Comparison of ENCODE assay signal across 1 cellular context in genomic region chr14:35807131-35807961, GRCh38.
TF ChIP-seq lines count a peak whose summit lies in the region.

No MANE protein-coding gene starts in this region.

TF ChIP-seq in HepG2, 621 proteins besides CTCF, POLR2A, EP300 and RAD21 (continued from another document and continues in another):
- TF ChIP-seq RBM22 (optimal IDR thresholded peaks at IDR 0.05; ENCODE audit: low read length) (no peak), PITX1 (CRISPR knock-in tag; IDR thresholded peaks at IDR 0.05) (peak; percentile 47; the same call in 1 of the 2 replicates), WIZ (CRISPR knock-in tag; IDR thresholded peaks at IDR 0.05) (no peak), TBL1XR1 (IDR thresholded peaks at IDR 0.05; ENCODE audit: borderline replicate concordance, low read length, partially characterized antibody) (peak; percentile 71), SOX5 (CRISPR knock-in tag; IDR thresholded peaks at IDR 0.05; ENCODE audit: borderline replicate concordance) (peak; percentile 94), RFXANK (CRISPR knock-in tag; IDR thresholded peaks at IDR 0.05) (peak; percentile 35; the same call in 1 of the 2 replicates), SRSF1 (optimal IDR thresholded peaks at IDR 0.05; ENCODE audit: low read depth, low read length) (no peak), HMGXB4 (CRISPR knock-in tag; IDR thresholded peaks at IDR 0.05; ENCODE audit: borderline replicate concordance in 1 of 2, low read depth in 1 of 2) (no peak), ZBTB33 (CRISPR knock-in tag; IDR thresholded peaks at IDR 0.05) (no peak), ZNF441 (CRISPR knock-in tag; IDR thresholded peaks at IDR 0.05; ENCODE audit: borderline replicate concordance) (no peak), ELK4 (CRISPR knock-in tag; IDR thresholded peaks at IDR 0.05; ENCODE audit: borderline replicate concordance) (no peak), ZBTB21 (CRISPR knock-in tag; IDR thresholded peaks at IDR 0.05) (peak; percentile 53; the same call in 1 of the 2 replicates), SAFB2 (CRISPR knock-in tag; IDR thresholded peaks at IDR 0.05; ENCODE audit: borderline replicate concordance, low read depth) (no peak), ZNF256 (CRISPR knock-in tag; conservative IDR thresholded peaks at IDR 0.05) (no peak), NCOA1 (CRISPR knock-in tag; IDR thresholded peaks at IDR 0.05) (no peak; the same call in 1 of the 2 replicates), TRIM22 (IDR thresholded peaks at IDR 0.05) (no peak), BATF2 (CRISPR knock-in tag; IDR thresholded peaks at IDR 0.05) (no peak), MLLT10 (CRISPR knock-in tag; IDR thresholded peaks at IDR 0.05) (no peak), ARID3A (IDR thresholded peaks at IDR 0.05; ENCODE audit: low read depth, low read length) (peak; percentile 82), ZNF556 (CRISPR knock-in tag; IDR thresholded peaks at IDR 0.05; ENCODE audit: borderline replicate concordance) (no peak), JARID2 (CRISPR knock-in tag; IDR thresholded peaks at IDR 0.05; ENCODE audit: insufficient replicate concordance) (no peak), ZNF12 (CRISPR knock-in tag; IDR thresholded peaks at IDR 0.05) (peak; percentile 87), NFKBIZ (CRISPR knock-in tag; IDR thresholded peaks at IDR 0.05) (0 out of 2 replicates have a peak, but pooled peaks have one; percentile 30), ZNF816 (CRISPR knock-in tag; IDR thresholded peaks at IDR 0.05; ENCODE audit: borderline replicate concordance) (peak; percentile 45; the same call in 1 of the 2 replicates), ZKSCAN1 (IDR thresholded peaks at IDR 0.05; ENCODE audit: low read length) (no peak), ZNF580 (CRISPR knock-in tag; IDR thresholded peaks at IDR 0.05; ENCODE audit: borderline replicate concordance, low read depth) (no peak), ZNF570 (CRISPR knock-in tag; IDR thresholded peaks at IDR 0.05; ENCODE audit: borderline replicate concordance) (no peak), DDIT3 (CRISPR knock-in tag; IDR thresholded peaks at IDR 0.05) (no peak), CAMTA2 (CRISPR knock-in tag; IDR thresholded peaks at IDR 0.05; ENCODE audit: borderline replicate concordance) (no peak), MXD4 (CRISPR knock-in tag; IDR thresholded peaks at IDR 0.05) (no peak; the same call in 1 of the 2 replicates), ZNF790 (CRISPR knock-in tag; IDR thresholded peaks at IDR 0.05; ENCODE audit: borderline replicate concordance) (no peak), ZNF446 (CRISPR knock-in tag; IDR thresholded peaks at IDR 0.05) (no peak), ZNF496 (CRISPR knock-in tag; IDR thresholded peaks at IDR 0.05; ENCODE audit: insufficient replicate concordance) (no peak), SNAPC5 (CRISPR knock-in tag; IDR thresholded peaks at IDR 0.05; ENCODE audit: borderline replicate concordance) (no peak), GABPB1 (CRISPR knock-in tag; IDR thresholded peaks at IDR 0.05) (no peak; the same call in 1 of the 2 replicates), ZNF703 (CRISPR knock-in tag; IDR thresholded peaks at IDR 0.05; ENCODE audit: borderline replicate concordance) (no peak), ZNF432 (CRISPR knock-in tag; IDR thresholded peaks at IDR 0.05; ENCODE audit: borderline replicate concordance) (no peak), ZMAT3 (CRISPR knock-in tag; conservative IDR thresholded peaks at IDR 0.05) (no peak), PPARG (CRISPR knock-in tag; conservative IDR thresholded peaks at IDR 0.05) (peak; percentile 76; the same call in 1 of the 2 replicates), KDM5A (IDR thresholded peaks at IDR 0.05; ENCODE audit: borderline replicate concordance, low read length) (peak; percentile 61; the same call in 1 of the 2 replicates), SPEN (CRISPR knock-in tag; IDR thresholded peaks at IDR 0.05; ENCODE audit: low read depth) (no peak), PRDM4 (CRISPR knock-in tag; IDR thresholded peaks at IDR 0.05; ENCODE audit: borderline replicate concordance) (no peak), THAP11 (CRISPR knock-in tag; IDR thresholded peaks at IDR 0.05) (peak; percentile 78), ZBTB37 (CRISPR knock-in tag; IDR thresholded peaks at IDR 0.05) (no peak), ZNF674 (CRISPR knock-in tag; IDR thresholded peaks at IDR 0.05; ENCODE audit: low read depth) (no peak), ETV5 (CRISPR knock-in tag; IDR thresholded peaks at IDR 0.05; ENCODE audit: borderline replicate concordance) (no peak; the same call in 1 of the 2 replicates), ZNF569 (CRISPR knock-in tag; IDR thresholded peaks at IDR 0.05; ENCODE audit: borderline replicate concordance) (no peak), ZNF20 (CRISPR knock-in tag; IDR thresholded peaks at IDR 0.05) (no peak), GMEB2 (CRISPR knock-in tag; IDR thresholded peaks at IDR 0.05; ENCODE audit: low read depth) (no peak), KDM1A (CRISPR knock-in tag; IDR thresholded peaks at IDR 0.05) (peak; percentile 88; the same call in 1 of the 2 replicates), ZBTB34 (CRISPR knock-in tag; IDR thresholded peaks at IDR 0.05) (0 out of 2 replicates have a peak, but pooled peaks have one; percentile 55), ZNF83 (CRISPR knock-in tag; IDR thresholded peaks at IDR 0.05; ENCODE audit: borderline replicate concordance) (no peak)
